Comparison of ENCODE assay signal across 8 cellular contexts in the genomic region with DNA sequence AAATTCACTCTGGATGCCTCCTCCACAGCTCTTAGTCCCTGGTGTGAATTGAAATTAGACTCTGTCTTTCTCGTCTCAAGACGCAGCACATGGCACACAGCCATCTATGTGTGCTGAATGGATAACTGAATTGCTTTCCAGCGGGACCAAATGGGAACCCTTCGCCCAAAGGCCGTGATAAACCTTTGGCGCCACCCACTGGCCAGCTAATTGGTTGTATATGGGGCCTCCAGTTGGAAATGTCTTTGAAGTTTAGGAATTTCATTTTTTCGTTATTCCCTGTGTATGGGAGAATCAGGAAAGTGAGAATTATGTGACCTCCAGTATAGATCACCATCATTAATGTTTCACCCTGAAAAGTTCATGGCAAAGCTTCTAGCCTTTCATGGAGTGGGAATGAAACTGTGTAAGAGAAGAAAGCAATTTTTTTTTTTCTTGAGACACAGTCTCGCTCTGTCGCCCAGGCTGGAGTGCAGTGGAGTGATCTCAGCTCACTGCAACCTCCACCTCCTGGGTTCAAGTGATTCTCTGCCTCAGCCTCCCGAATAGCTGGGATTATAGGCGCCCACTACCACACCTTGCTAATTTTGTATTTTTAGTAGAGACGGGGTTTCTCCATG. TPM values are rescaled to one million over a fixed set of nuclear protein-coding genes. Genes with fewer than 3 reads are reported as not detected.
DNase-seq lines count a peak whose midpoint lies in the region; ATAC-seq, FAIRE-seq and TF ChIP-seq lines count a peak whose summit lies in the region.

No MANE protein-coding gene starts in this region.

- TF ChIP-seq CTCF in WI38 (IDR thresholded peaks at IDR 0.05; ENCODE audit: low read depth, low read length) (peak; percentile 77), bronchial epithelial cell (IDR thresholded peaks at IDR 0.05; ENCODE audit: insufficient read depth, low read length, severe bottlenecking) (peak; percentile 74)

- no peaks in the 10 kb centered on the region for H3K27me3 ChIP-seq in bronchial epithelial cell (ENCODE audit: control insufficient read depth, insufficient read depth, low read length)

- DNase-seq in NK-92 treated with Interleukin-12 subunit alpha and Interleukin-12 subunit beta, amount 100 ng/mL, for 24 hours (lab: John Stamatoyannopoulos, UW) = peak; percentile 47
- no peak for DNase-seq in NK-92 (lab: John Stamatoyannopoulos, UW; ENCODE audit: unreplicated experiment)
- DNase-seq in NCI-H2107 (lab: John Stamatoyannopoulos, UW) = peak; percentile 91
- peak; percentile 57 for DNase-seq in bronchial epithelial cell (ENCODE audit: low read depth)
- DNase-seq in stimulated activated CD4-positive, alpha-beta T cell treated with anti-CD3 and anti-CD28 coated beads, Interleukin-15, amount 100 ng/mL, for 1 hour (ENCODE audit: low read depth in 1 of 2, low spot score in 1 of 2) = peak; percentile 37 to 55

- no peak for ATAC-seq in GM19035 (IDR thresholded peaks at IDR 0.05; ENCODE audit: unreplicated experiment)

- no peaks in the 10 kb centered on the region for H3K36me3 ChIP-seq in bronchial epithelial cell (ENCODE audit: control insufficient read depth, insufficient read depth, low read length)

- no peak overlapping the region for H3K4me3 ChIP-seq in WI38 (ENCODE audit: low read depth, low read length)
- H3K4me3 ChIP-seq in bronchial epithelial cell (ENCODE audit: low read depth, low read length) = no peak overlapping the region

- FAIRE-seq in bronchial epithelial cell (lab: Jason Lieb, UNC) (no peak), islet of Langerhans (lab: Jason Lieb, UNC) (peak; percentile 83)

RNA-seq across cellular contexts. Expression of gene HSP90AA1, which starts 9.8 kb away (rescaled TPM):
- 140 and 280 TPM in 2 replicates for total RNA-seq in bronchial epithelial cell

RNA-seq across cellular contexts. Expression of gene WDR20, which starts 43.0 kb away (rescaled TPM):
- 18.9 and 20.0 TPM in 2 replicates for total RNA-seq in bronchial epithelial cell
